In the genomic region with DNA sequence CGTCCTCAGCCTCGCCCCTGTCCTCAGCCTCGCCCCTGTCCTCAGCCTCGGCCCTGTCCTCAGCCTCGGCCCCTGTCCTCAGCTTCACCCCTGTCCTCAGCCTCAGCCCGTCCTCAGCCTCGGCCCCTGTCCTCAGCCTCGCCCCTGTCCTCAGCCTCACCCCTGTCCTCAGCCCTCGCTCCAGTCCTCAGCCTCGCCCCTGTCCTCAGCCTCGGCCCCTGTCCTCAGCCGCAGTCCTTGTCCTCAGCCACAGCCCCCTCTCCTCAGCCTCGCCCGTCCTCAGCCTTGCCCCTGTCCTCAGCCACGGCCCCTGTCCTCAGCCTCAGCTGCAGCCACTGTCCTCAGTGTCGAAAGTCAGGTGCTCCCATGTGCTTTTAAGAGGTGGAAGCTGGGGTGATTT, we compare ENCODE assay signal across 1 cellular context.
TF ChIP-seq lines count a peak whose summit lies in the region.

No MANE protein-coding gene starts in this region.

TF ChIP-seq in HepG2, 621 proteins besides CTCF, POLR2A, EP300 and RAD21:
- TF ChIP-seq SMYD3 (CRISPR knock-in tag; IDR thresholded peaks at IDR 0.05) (no peak), FIP1L1 (IDR thresholded peaks at IDR 0.05; ENCODE audit: borderline replicate concordance, insufficient read depth, low read depth, low read length) (no peak), SOX5 (CRISPR knock-in tag; IDR thresholded peaks at IDR 0.05; ENCODE audit: borderline replicate concordance) (no peak), CHD4 (IDR thresholded peaks at IDR 0.05; ENCODE audit: borderline replicate concordance, low read length) (no peak), GTF2F1 (IDR thresholded peaks at IDR 0.05; ENCODE audit: low read length) (no peak), SRY (CRISPR knock-in tag; IDR thresholded peaks at IDR 0.05) (no peak), ARID2 (CRISPR knock-in tag; IDR thresholded peaks at IDR 0.05; ENCODE audit: borderline replicate concordance) (no peak), HOXA9 (CRISPR knock-in tag; IDR thresholded peaks at IDR 0.05; ENCODE audit: borderline replicate concordance) (no peak), ZNF589 (CRISPR knock-in tag; conservative IDR thresholded peaks at IDR 0.05) (no peak), ZNF674 (CRISPR knock-in tag; IDR thresholded peaks at IDR 0.05; ENCODE audit: low read depth) (no peak), ATF7-NPFF (CRISPR knock-in tag; IDR thresholded peaks at IDR 0.05; ENCODE audit: low read depth) (no peak), YEATS2 (CRISPR knock-in tag; IDR thresholded peaks at IDR 0.05; ENCODE audit: borderline replicate concordance) (no peak), ZNF263 (CRISPR knock-in tag; IDR thresholded peaks at IDR 0.05) (no peak), REXO4 (CRISPR knock-in tag; IDR thresholded peaks at IDR 0.05; ENCODE audit: borderline replicate concordance) (no peak), FLYWCH1 (CRISPR knock-in tag; IDR thresholded peaks at IDR 0.05) (no peak), ZSCAN20 (CRISPR knock-in tag; IDR thresholded peaks at IDR 0.05; ENCODE audit: borderline replicate concordance) (no peak)
- TF ChIP-seq, protein P1, sequence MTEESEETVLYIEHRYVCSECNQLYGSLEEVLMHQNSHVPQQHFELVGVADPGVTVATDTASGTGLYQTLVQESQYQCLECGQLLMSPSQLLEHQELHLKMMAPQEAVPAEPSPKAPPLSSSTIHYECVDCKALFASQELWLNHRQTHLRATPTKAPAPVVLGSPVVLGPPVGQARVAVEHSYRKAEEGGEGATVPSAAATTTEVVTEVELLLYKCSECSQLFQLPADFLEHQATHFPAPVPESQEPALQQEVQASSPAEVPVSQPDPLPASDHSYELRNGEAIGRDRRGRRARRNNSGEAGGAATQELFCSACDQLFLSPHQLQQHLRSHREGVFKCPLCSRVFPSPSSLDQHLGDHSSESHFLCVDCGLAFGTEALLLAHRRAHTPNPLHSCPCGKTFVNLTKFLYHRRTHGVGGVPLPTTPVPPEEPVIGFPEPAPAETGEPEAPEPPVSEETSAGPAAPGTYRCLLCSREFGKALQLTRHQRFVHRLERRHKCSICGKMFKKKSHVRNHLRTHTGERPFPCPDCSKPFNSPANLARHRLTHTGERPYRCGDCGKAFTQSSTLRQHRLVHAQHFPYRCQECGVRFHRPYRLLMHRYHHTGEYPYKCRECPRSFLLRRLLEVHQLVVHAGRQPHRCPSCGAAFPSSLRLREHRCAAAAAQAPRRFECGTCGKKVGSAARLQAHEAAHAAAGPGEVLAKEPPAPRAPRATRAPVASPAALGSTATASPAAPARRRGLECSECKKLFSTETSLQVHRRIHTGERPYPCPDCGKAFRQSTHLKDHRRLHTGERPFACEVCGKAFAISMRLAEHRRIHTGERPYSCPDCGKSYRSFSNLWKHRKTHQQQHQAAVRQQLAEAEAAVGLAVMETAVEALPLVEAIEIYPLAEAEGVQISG (CRISPR knock-in tag; IDR thresholded peaks at IDR 0.05): no peak
- TF ChIP-seq, protein P2, sequence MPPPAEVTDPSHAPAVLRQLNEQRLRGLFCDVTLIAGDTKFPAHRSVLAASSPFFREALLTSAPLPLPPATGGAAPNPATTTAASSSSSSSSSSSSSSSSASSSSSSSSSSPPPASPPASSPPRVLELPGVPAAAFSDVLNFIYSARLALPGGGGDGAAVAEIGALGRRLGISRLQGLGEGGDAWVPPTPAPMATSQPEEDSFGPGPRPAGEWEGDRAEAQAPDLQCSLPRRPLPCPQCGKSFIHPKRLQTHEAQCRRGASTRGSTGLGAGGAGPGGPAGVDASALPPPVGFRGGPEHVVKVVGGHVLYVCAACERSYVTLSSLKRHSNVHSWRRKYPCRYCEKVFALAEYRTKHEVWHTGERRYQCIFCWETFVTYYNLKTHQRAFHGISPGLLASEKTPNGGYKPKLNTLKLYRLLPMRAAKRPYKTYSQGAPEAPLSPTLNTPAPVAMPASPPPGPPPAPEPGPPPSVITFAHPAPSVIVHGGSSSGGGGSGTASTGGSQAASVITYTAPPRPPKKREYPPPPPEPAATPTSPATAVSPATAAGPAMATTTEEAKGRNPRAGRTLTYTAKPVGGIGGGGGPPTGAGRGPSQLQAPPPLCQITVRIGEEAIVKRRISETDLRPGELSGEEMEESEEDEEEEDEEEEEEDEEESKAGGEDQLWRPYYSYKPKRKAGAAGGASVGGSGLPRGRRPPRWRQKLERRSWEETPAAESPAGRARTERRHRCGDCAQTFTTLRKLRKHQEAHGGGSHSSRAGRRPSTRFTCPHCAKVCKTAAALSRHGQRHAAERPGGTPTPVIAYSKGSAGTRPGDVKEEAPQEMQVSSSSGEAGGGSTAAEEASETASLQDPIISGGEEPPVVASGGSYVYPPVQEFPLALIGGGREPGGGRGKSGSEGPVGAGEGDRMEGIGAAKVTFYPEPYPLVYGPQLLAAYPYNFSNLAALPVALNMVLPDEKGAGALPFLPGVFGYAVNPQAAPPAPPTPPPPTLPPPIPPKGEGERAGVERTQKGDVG (CRISPR knock-in tag; IDR thresholded peaks at IDR 0.05; ENCODE audit: borderline replicate concordance): no peak
- TF ChIP-seq, protein P3, sequence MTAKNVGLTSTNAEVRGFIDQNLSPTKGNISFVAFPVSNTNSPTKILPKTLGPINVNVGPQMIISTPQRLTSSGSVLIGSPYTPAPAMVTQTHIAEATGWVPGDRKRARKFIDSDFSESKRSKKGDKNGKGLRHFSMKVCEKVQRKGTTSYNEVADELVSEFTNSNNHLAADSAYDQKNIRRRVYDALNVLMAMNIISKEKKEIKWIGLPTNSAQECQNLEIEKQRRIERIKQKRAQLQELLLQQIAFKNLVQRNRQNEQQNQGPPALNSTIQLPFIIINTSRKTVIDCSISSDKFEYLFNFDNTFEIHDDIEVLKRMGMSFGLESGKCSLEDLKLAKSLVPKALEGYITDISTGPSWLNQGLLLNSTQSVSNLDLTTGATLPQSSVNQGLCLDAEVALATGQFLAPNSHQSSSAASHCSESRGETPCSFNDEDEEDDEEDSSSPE (CRISPR knock-in tag; IDR thresholded peaks at IDR 0.05): no peak
- TF ChIP-seq, protein P4, sequence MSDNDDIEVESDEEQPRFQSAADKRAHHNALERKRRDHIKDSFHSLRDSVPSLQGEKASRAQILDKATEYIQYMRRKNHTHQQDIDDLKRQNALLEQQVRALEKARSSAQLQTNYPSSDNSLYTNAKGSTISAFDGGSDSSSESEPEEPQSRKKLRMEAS (IDR thresholded peaks at IDR 0.05): no peak
TF ChIP-seq in HepG2: peak in this region for 0.
